ENCODE assay signal across 30 cellular contexts in the genomic region with DNA sequence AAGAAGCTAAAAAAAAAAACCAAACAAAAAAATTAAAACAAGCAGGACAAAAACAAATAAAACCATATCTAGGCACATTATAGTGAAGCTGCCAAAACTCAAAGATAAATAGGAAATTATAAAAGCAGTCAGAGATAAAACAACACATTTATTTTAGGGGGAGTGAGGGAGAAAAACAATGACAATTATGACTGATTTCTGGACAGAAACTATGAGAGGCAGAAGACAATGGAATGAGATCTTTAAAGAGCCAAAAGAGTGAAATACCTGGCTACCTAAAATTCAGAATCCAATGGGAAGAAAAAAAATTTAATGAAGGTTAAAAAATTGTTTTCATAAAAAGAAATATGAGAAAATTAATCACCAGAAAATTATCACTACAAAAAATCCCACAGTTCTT. TPM values are rescaled to one million over a fixed set of nuclear protein-coding genes. Genes with fewer than 3 reads are reported as not detected.
"Had no signal": no experiment of that assay in that cellular context is flagged by ENCODE, and none has a peak within 500 bp of the region (broad histone marks: within the 10 kb centered on the region; RNA-seq: fewer than 3 reads in every experiment).

No MANE protein-coding gene starts in this region.

- H3K27me3 ChIP-seq: colonic mucosa had no signal

- DNase-seq: colonic mucosa; cortex of kidney; effector CD8-positive, alpha-beta T cell; effector memory CD8-positive, alpha-beta T cell; endodermal cell; erythroblast; esophagus squamous epithelium; foreskin fibroblast; foreskin melanocyte; gastrocnemius medialis; glutamatergic neuron; heart right ventricle; hippocampal formation; left cardiac atrium; left lung; left ventricle myocardium superior; lower lobe of right lung; mesenchymal stem cell; mucosa of descending colon; naive B cell had no signal

- H3K4me1 ChIP-seq: colonic mucosa, esophagus squamous epithelium, gastrocnemius medialis, heart right ventricle, left lung, lower lobe of right lung had no signal

- H3K4me1 Mint-ChIP-seq: endodermal cell, mesothelial cell of epicardium, naive B cell had no signal

- H3K36me3 Mint-ChIP-seq: mesothelial cell of epicardium had no signal

- FAIRE-seq: islet of Langerhans, keratinocyte had no signal

- H3K27ac Mint-ChIP-seq: dendritic cell treated with granulocyte-macrophage colony-stimulating factor and Interleukin-4, amounts not matched to agents 40 ng/mL and 50 ng/mL, for 4 days; effector memory CD8-positive, alpha-beta T cell; endodermal cell; mesothelial cell of epicardium had no signal

- H3K4me3 ChIP-seq: colonic mucosa, esophagus squamous epithelium, gastrocnemius medialis, heart right ventricle, left lung, lower lobe of right lung, mucosa of descending colon had no signal

- ATAC-seq: effector memory CD8-positive, alpha-beta T cell; esophagus mucosa; gastrocnemius medialis; heart right ventricle; left cardiac atrium; left lung; left ventricle myocardium superior; lower lobe of right lung; mucosa of descending colon had no signal

- H3K4me3 Mint-ChIP-seq: dendritic cell treated with granulocyte-macrophage colony-stimulating factor and Interleukin-4, amounts not matched to agents 40 ng/mL and 50 ng/mL, for 4 days; effector memory CD8-positive, alpha-beta T cell; endodermal cell; mesothelial cell of epicardium had no signal

- H3K36me3 ChIP-seq: colonic mucosa, esophagus squamous epithelium, gastrocnemius medialis, heart right ventricle, left lung, lower lobe of right lung had no signal

- H3K27ac ChIP-seq: colonic mucosa, epithelial cell of prostate, esophagus squamous epithelium, gastrocnemius medialis, heart right ventricle, left lung, lower lobe of right lung had no signal

- H3K9me3 ChIP-seq: colonic mucosa, gastrocnemius medialis, mucosa of descending colon had no signal

RNA-seq across cellular contexts. Expression of gene C4orf50, which starts 33.4 kb away (rescaled TPM):
- total RNA-seq: glomerular endothelial cell, kidney epithelial cell, lower leg skin, mesenteric fat pad had no signal
- polyA plus RNA-seq: heart right ventricle, keratinocyte had no signal
